Comparison of ENCODE assay signal across 10 cellular contexts in the genomic region with DNA sequence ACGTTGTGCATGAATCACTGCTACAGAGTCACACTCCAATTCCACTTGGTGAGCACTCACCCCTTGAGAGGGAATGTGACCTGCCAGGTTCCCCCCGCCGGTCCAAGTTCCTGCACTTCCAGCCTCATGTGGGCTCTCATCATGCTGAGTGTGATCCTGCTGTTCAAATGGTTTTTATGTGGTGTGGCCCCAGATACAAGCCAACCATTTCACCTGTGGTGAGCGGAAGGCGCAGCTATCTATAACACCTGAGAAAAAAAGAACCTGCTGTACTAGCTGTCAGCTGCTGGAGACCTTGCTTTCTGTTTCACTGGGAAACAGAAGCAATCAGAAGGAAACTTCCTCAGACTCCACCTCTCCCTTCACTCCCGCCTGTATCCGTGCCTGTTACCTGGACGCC.
DNase-seq lines count a peak whose midpoint lies in the region; ATAC-seq and TF ChIP-seq lines count a peak whose summit lies in the region.
"Had no signal": no experiment of that assay in that cellular context is flagged by ENCODE, and none has a peak within 500 bp of the region (broad histone marks: within the 10 kb centered on the region; RNA-seq: fewer than 3 reads in every experiment).

No MANE protein-coding gene starts in this region.

- H2AFZ ChIP-seq in mammary epithelial cell (ENCODE audit: low read depth, low read length), result peak overlapping the region; percentile 53

- DNase-seq in mammary epithelial cell (no peak), MCF 10A (ENCODE audit: unreplicated experiment) (no peak), lower lobe of right lung (peak; percentile 57), upper lobe of right lung (no peak), sciatic nerve (ENCODE audit: low spot score) (no peak), foreskin keratinocyte (no peak)
- peak in 1 of 2 donors; percentile 11 for DNase-seq in activated T-cell treated with anti-CD3 and anti-CD28 coated beads, Interleukin-2, amount 50 U/mL, for 72 hours
- DNase-seq: islet precursor cell had no signal

- intact Hi-C loops in mammary epithelial cell (cut with micrococcal nuclease) (no loop called here), MCF 10A (cut with micrococcal nuclease) (no loop called here), lower lobe of right lung (cut with DNase I) (no loop called here), upper lobe of right lung (cut with DNase I) (no loop called here), sciatic nerve (cut with DNase I) (no loop called here)

- no peak overlapping the region for H3K4me3 Mint-ChIP-seq in MCF 10A (ENCODE audit: unreplicated experiment)
- peak overlapping the region; percentile 77 to 90 for H3K4me3 Mint-ChIP-seq in activated T-cell treated with anti-CD3 and anti-CD28 coated beads, Interleukin-2, amount 50 U/mL, for 72 hours

- H3K9me3 Mint-ChIP-seq in MCF 10A (ENCODE audit: unreplicated experiment), result peaks cover 12% of the 10 kb centered on the region
- peaks cover 8 to 12% of the 10 kb centered on the region in 2 donors for H3K9me3 Mint-ChIP-seq in activated T-cell treated with anti-CD3 and anti-CD28 coated beads, Interleukin-2, amount 50 U/mL, for 72 hours

- in situ Hi-C loops in mammary epithelial cell (cut with MboI; ENCODE audit: low sequenced_read_pairs in 2 of 2), result no loop called here

- no peak overlapping the region for H3K4me2 ChIP-seq in mammary epithelial cell (ENCODE audit: insufficient read depth, low read depth, low read length)

- no peak overlapping the region for H3K27ac Mint-ChIP-seq in MCF 10A (ENCODE audit: low read depth, unreplicated experiment)
- H3K27ac Mint-ChIP-seq in activated T-cell treated with anti-CD3 and anti-CD28 coated beads, Interleukin-2, amount 50 U/mL, for 72 hours, result peak overlapping the region; percentile 15

- POLR2A ChIA-PET in MCF 10A (lab: Yijun Ruan, JAX), result interaction anchor here (1.6 kb wide), 1 partner anchor 72 kb away, joined by 4 read pairs; no protein-coding TSS in a partner anchor

- no peaks in the 10 kb centered on the region for H3K9me3 ChIP-seq in mammary epithelial cell (replicated peaks; ENCODE audit: insufficient read depth, low read length)
- H3K9me3 ChIP-seq in lower lobe of right lung, result no peaks in the 10 kb centered on the region
- no peaks in the 10 kb centered on the region for H3K9me3 ChIP-seq in upper lobe of right lung
- H3K9me3 ChIP-seq: prostate gland had no signal

- H3K4me1 Mint-ChIP-seq in MCF 10A (ENCODE audit: insufficient read depth, unreplicated experiment), result no peaks in the 10 kb centered on the region
- peaks cover 69% of the 10 kb centered on the region for H3K4me1 Mint-ChIP-seq in activated T-cell treated with anti-CD3 and anti-CD28 coated beads, Interleukin-2, amount 50 U/mL, for 72 hours (ENCODE audit: low read depth)

- BruUV-seq in mammary epithelial cell (replicated peaks; lab: Mats Ljungman, UMichigan) (no TSS peak), MCF 10A (replicated peaks; lab: Mats Ljungman, UMichigan) (no TSS peak)

- TF ChIP-seq CTCF in mammary epithelial cell (conservative IDR thresholded peaks at IDR 0.05 in 1 of 2, IDR thresholded peaks at IDR 0.05 in 1 of 2; ENCODE audit: extremely low read depth in 1 of 2, insufficient read depth in 1 of 2, low read depth in 1 of 2, low read length in 2 of 2), result no peak
- no peak for TF ChIP-seq CTCF in MCF 10A (IDR thresholded peaks at IDR 0.05; ENCODE audit: unreplicated experiment)
- TF ChIP-seq CTCF in lower lobe of right lung (IDR thresholded peaks at IDR 0.05), result no peak
- TF ChIP-seq CTCF in upper lobe of right lung (IDR thresholded peaks at IDR 0.05), result no peak
- TF ChIP-seq CTCF in foreskin keratinocyte (conservative IDR thresholded peaks at IDR 0.05), result no peak

- dilution Hi-C loops in mammary epithelial cell (cut with HindIII; ENCODE audit: low sequenced_read_pairs), result no loop called here

- H3K79me2 ChIP-seq in mammary epithelial cell (ENCODE audit: insufficient read depth, low read length), result no peaks in the 10 kb centered on the region

- H3K27me3 Mint-ChIP-seq in MCF 10A (ENCODE audit: insufficient read depth, unreplicated experiment), result peaks cover 13% of the 10 kb centered on the region
- H3K27me3 Mint-ChIP-seq in activated T-cell treated with anti-CD3 and anti-CD28 coated beads, Interleukin-2, amount 50 U/mL, for 72 hours (ENCODE audit: low read depth), result no peaks in the 10 kb centered on the region

- CTCF ChIA-PET in mammary epithelial cell (lab: Charles Lee; ENCODE audit: low non-redundant PET) (no interaction called here), MCF 10A (lab: Yijun Ruan, JAX) (interaction anchor here (0.6 kb wide), 1 partner anchor 85 kb away, joined by 4 read pairs; no protein-coding TSS in a partner anchor)

- peak; percentile 11 to 16 for ATAC-seq in activated T-cell treated with anti-CD3 and anti-CD28 coated beads, Interleukin-2, amount 50 U/mL, for 72 hours (replicated peaks in 1 of 2)
- peak; percentile 84 to 90 for ATAC-seq in lower lobe of right lung
- ATAC-seq in upper lobe of right lung, result peak; percentile 84
- ATAC-seq in sciatic nerve, result no peak
- no peak for ATAC-seq in HG03045 (IDR thresholded peaks at IDR 0.05; ENCODE audit: unreplicated experiment)
- ATAC-seq in foreskin keratinocyte, result no peak

- no peaks in the 10 kb centered on the region for H4K20me1 ChIP-seq in mammary epithelial cell (ENCODE audit: insufficient read depth, low read length)

- H3K27me3 ChIP-seq in mammary epithelial cell (ENCODE audit: insufficient read depth, low read length) (no peaks in the 10 kb centered on the region), lower lobe of right lung (ENCODE audit: low read depth) (no peaks in the 10 kb centered on the region), upper lobe of right lung (no peaks in the 10 kb centered on the region), foreskin keratinocyte (peaks cover 11% of the 10 kb centered on the region)

- H3K36me3 Mint-ChIP-seq in MCF 10A (ENCODE audit: insufficient read depth, unreplicated experiment), result peaks cover 7% of the 10 kb centered on the region
- H3K36me3 Mint-ChIP-seq in activated T-cell treated with anti-CD3 and anti-CD28 coated beads, Interleukin-2, amount 50 U/mL, for 72 hours (ENCODE audit: insufficient read depth in 2 of 2), result peaks cover 7 to 12% of the 10 kb centered on the region in 2 donors

- no peak overlapping the region for H3K9ac ChIP-seq in mammary epithelial cell (ENCODE audit: insufficient read depth, low read length)

- H3K4me3 ChIP-seq in mammary epithelial cell (replicated peaks in 1 of 3; ENCODE audit: insufficient read depth in 1 of 3, low read depth in 2 of 3, low read length in 3 of 3) (no peak overlapping the region), lower lobe of right lung (peak overlapping the region; percentile 21), upper lobe of right lung (peak overlapping the region; percentile 15)
- H3K4me3 ChIP-seq: prostate gland had no signal

- H3K36me3 ChIP-seq in mammary epithelial cell (ENCODE audit: insufficient read depth, low read length), result no peaks in the 10 kb centered on the region
- H3K36me3 ChIP-seq in lower lobe of right lung, result no peaks in the 10 kb centered on the region
- H3K36me3 ChIP-seq in upper lobe of right lung, result no peaks in the 10 kb centered on the region
- H3K36me3 ChIP-seq: prostate gland had no signal

- H3K27ac ChIP-seq in mammary epithelial cell (ENCODE audit: insufficient read depth, low read depth, low read length), result no peak overlapping the region
- peak overlapping the region; percentile 67 for H3K27ac ChIP-seq in lower lobe of right lung
- H3K27ac ChIP-seq in upper lobe of right lung, result peak overlapping the region; percentile 51
- no peak overlapping the region for H3K27ac ChIP-seq in foreskin keratinocyte
- H3K27ac ChIP-seq: prostate gland had no signal

- H3K4me1 ChIP-seq in mammary epithelial cell (ENCODE audit: insufficient read depth, low read length) (no peaks in the 10 kb centered on the region), lower lobe of right lung (no peaks in the 10 kb centered on the region), upper lobe of right lung (no peaks in the 10 kb centered on the region), foreskin keratinocyte (no peaks in the 10 kb centered on the region)
- H3K4me1 ChIP-seq: prostate gland had no signal

- 49% methylated on average over 5 of the region's 8 CpGs for WGBS in mammary epithelial cell (ENCODE audit: low coverage, missing lambda C conversion rate)

Comparison
In these comparisons a context has a peak if more than half of its experiments do, and no peak if none do; other contexts are left out.
1. H3K27ac ChIP-seq: peak in lower lobe of right lung (single experiment) and upper lobe of right lung (single experiment); none in mammary epithelial cell (single experiment) and foreskin keratinocyte (single experiment).
2. H3K4me3 ChIP-seq: peak in lower lobe of right lung (single experiment) and upper lobe of right lung (single experiment); none in mammary epithelial cell (0 of 3).
3. ATAC-seq: peak in activated T-cell treated with anti-CD3 and anti-CD28 coated beads, Interleukin-2, amount 50 U/mL, for 72 hours (2 of 2), lower lobe of right lung (2 of 2) and upper lobe of right lung (single experiment); none in sciatic nerve (single experiment), HG03045 (single experiment) and foreskin keratinocyte (single experiment).